ENCODE assay signal across 1 cellular context in genomic region chr14:99736600-99737371, GRCh38.
TF ChIP-seq lines count a peak whose summit lies in the region.

No MANE protein-coding gene starts in this region.

TF ChIP-seq in A549, 52 proteins besides CTCF, POLR2A, EP300 and RAD21 (continued from another document):
- peak; percentile 93 for TF ChIP-seq ZFP36 (IDR thresholded peaks at IDR 0.05; ENCODE audit: borderline replicate concordance, partially characterized antibody)
